1 cellular context compared by ENCODE assay signal in genomic region chr1:160342953-160343869, GRCh38.
A peak's percentile ranks its signal among the peaks of the same experiment; 100 is the strongest.
TF ChIP-seq lines count a peak whose summit lies in the region.

COPA (minus strand) TSS chr1:160343250; CDS start chr1:160343170, 80 bp downstream.
NCSTN (plus strand) TSS chr1:160343383; CDS start chr1:160343397, 14 bp downstream.

TF ChIP-seq in HEK293, 187 proteins besides CTCF, POLR2A, EP300 and RAD21 (continued from another document and continues in another):
- TF ChIP-seq, protein P1, sequence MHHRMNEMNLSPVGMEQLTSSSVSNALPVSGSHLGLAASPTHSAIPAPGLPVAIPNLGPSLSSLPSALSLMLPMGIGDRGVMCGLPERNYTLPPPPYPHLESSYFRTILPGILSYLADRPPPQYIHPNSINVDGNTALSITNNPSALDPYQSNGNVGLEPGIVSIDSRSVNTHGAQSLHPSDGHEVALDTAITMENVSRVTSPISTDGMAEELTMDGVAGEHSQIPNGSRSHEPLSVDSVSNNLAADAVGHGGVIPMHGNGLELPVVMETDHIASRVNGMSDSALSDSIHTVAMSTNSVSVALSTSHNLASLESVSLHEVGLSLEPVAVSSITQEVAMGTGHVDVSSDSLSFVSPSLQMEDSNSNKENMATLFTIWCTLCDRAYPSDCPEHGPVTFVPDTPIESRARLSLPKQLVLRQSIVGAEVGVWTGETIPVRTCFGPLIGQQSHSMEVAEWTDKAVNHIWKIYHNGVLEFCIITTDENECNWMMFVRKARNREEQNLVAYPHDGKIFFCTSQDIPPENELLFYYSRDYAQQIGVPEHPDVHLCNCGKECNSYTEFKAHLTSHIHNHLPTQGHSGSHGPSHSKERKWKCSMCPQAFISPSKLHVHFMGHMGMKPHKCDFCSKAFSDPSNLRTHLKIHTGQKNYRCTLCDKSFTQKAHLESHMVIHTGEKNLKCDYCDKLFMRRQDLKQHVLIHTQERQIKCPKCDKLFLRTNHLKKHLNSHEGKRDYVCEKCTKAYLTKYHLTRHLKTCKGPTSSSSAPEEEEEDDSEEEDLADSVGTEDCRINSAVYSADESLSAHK (tag by site-specific recombination; IDR thresholded peaks at IDR 0.05), result 0 out of 2 replicates have a peak, but pooled peaks have one; percentile 7
- TF ChIP-seq ZNF785 (tag by site-specific recombination; IDR thresholded peaks at IDR 0.05) (no peak), ZSCAN16 (tag by site-specific recombination; IDR thresholded peaks at IDR 0.05) (0 out of 2 replicates have a peak, but pooled peaks have one; percentile 61), OVOL3 (tag by site-specific recombination; IDR thresholded peaks at IDR 0.05) (no peak), ZNF138 (tag by site-specific recombination; IDR thresholded peaks at IDR 0.05; ENCODE audit: borderline replicate concordance) (no peak), SCRT2 (tag by site-specific recombination; IDR thresholded peaks at IDR 0.05) (peak; percentile 78), ZNF701 (tag by site-specific recombination; IDR thresholded peaks at IDR 0.05) (no peak), ZNF658 (tag by site-specific recombination; IDR thresholded peaks at IDR 0.05) (no peak), ZNF148 (tag by site-specific recombination; IDR thresholded peaks at IDR 0.05; ENCODE audit: borderline replicate concordance) (peak; percentile 20; the same call in 1 of the 2 replicates), ZNF155 (tag by site-specific recombination; IDR thresholded peaks at IDR 0.05) (no peak), ZNF624 (tag by site-specific recombination; IDR thresholded peaks at IDR 0.05) (no peak), ZNF324 (tag by site-specific recombination; IDR thresholded peaks at IDR 0.05) (peak; percentile 81), KLF10 (tag by site-specific recombination; IDR thresholded peaks at IDR 0.05) (peak; percentile 41; the same call in 1 of the 2 replicates), GFI1B (tag by site-specific recombination; IDR thresholded peaks at IDR 0.05) (no peak), ZNF433 (tag by site-specific recombination; IDR thresholded peaks at IDR 0.05; ENCODE audit: low read depth) (no peak), ZNF426 (tag by site-specific recombination; IDR thresholded peaks at IDR 0.05) (no peak), ZNF791 (tag by site-specific recombination; IDR thresholded peaks at IDR 0.05) (no peak), ZNF274 (IDR thresholded peaks at IDR 0.05; ENCODE audit: low read length) (no peak), ZNF274 (tag by site-specific recombination; IDR thresholded peaks at IDR 0.05; ENCODE audit: borderline replicate concordance) (no peak), ZNF292 (tag by site-specific recombination; IDR thresholded peaks at IDR 0.05; ENCODE audit: borderline replicate concordance, low read depth) (no peak), ZSCAN23 (tag by site-specific recombination; IDR thresholded peaks at IDR 0.05) (peak; percentile 41; the same call in 1 of the 2 replicates), ZNF24 (tag by site-specific recombination; IDR thresholded peaks at IDR 0.05) (peak; percentile 40; the same call in 1 of the 2 replicates), ZBTB44 (tag by site-specific recombination; IDR thresholded peaks at IDR 0.05) (no peak), ZNF629 (tag by site-specific recombination; IDR thresholded peaks at IDR 0.05) (peak; percentile 98), GLIS2 (tag by site-specific recombination; IDR thresholded peaks at IDR 0.05) (peak; percentile 89), HOXD13 (CRISPR knock-in tag; IDR thresholded peaks at IDR 0.05; ENCODE audit: borderline replicate concordance) (no peak), ZNF280C (tag by site-specific recombination; IDR thresholded peaks at IDR 0.05) (no peak), ZNF416 (tag by site-specific recombination; IDR thresholded peaks at IDR 0.05) (no peak), ZNF692 (tag by site-specific recombination; IDR thresholded peaks at IDR 0.05) (peak; percentile 99), SP2 (tag by site-specific recombination; IDR thresholded peaks at IDR 0.05) (peak; percentile 71), YY1 (tag by site-specific recombination; IDR thresholded peaks at IDR 0.05) (peak; percentile 93), ZBTB11 (tag by site-specific recombination; conservative IDR thresholded peaks at IDR 0.05; ENCODE audit: low read depth) (peak; percentile 99), ZBTB1 (tag by site-specific recombination; IDR thresholded peaks at IDR 0.05) (no peak), ZXDB (tag by site-specific recombination; IDR thresholded peaks at IDR 0.05) (peak; percentile 95)
- TF ChIP-seq, protein P2, sequence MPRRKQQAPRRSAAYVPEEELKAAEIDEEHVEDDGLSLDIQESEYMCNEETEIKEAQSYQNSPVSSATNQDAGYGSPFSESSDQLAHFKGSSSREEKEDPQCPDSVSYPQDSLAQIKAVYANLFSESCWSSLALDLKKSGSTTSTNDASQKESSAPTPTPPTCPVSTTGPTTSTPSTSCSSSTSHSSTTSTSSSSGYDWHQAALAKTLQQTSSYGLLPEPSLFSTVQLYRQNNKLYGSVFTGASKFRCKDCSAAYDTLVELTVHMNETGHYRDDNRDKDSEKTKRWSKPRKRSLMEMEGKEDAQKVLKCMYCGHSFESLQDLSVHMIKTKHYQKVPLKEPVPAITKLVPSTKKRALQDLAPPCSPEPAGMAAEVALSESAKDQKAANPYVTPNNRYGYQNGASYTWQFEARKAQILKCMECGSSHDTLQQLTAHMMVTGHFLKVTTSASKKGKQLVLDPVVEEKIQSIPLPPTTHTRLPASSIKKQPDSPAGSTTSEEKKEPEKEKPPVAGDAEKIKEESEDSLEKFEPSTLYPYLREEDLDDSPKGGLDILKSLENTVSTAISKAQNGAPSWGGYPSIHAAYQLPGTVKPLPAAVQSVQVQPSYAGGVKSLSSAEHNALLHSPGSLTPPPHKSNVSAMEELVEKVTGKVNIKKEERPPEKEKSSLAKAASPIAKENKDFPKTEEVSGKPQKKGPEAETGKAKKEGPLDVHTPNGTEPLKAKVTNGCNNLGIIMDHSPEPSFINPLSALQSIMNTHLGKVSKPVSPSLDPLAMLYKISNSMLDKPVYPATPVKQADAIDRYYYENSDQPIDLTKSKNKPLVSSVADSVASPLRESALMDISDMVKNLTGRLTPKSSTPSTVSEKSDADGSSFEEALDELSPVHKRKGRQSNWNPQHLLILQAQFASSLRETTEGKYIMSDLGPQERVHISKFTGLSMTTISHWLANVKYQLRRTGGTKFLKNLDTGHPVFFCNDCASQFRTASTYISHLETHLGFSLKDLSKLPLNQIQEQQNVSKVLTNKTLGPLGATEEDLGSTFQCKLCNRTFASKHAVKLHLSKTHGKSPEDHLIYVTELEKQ (tag by site-specific recombination; IDR thresholded peaks at IDR 0.05; ENCODE audit: borderline replicate concordance), result no peak; the same call in 1 of the 2 replicates
- TF ChIP-seq, protein P3, sequence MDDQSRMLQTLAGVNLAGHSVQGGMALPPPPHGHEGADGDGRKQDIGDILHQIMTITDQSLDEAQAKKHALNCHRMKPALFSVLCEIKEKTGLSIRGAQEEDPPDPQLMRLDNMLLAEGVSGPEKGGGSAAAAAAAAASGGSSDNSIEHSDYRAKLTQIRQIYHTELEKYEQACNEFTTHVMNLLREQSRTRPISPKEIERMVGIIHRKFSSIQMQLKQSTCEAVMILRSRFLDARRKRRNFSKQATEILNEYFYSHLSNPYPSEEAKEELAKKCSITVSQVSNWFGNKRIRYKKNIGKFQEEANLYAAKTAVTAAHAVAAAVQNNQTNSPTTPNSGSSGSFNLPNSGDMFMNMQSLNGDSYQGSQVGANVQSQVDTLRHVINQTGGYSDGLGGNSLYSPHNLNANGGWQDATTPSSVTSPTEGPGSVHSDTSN (CRISPR knock-in tag; IDR thresholded peaks at IDR 0.05), result no peak
- TF ChIP-seq, protein P4, sequence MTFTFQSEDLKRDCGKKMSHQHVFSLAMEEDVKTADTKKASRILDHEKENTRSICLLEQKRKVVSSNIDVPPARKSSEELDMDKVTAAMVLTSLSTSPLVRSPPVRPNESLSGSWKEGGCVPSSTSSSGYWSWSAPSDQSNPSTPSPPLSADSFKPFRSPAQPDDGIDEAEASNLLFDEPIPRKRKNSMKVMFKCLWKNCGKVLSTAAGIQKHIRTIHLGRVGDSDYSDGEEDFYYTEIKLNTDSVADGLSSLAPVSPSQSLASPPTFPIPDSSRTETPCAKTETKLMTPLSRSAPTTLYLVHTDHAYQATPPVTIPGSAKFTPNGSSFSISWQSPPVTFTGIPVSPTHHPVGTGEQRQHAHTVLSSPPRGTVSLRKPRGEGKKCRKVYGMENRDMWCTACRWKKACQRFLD (tag by site-specific recombination; IDR thresholded peaks at IDR 0.05), result no peak
- TF ChIP-seq, protein P5, sequence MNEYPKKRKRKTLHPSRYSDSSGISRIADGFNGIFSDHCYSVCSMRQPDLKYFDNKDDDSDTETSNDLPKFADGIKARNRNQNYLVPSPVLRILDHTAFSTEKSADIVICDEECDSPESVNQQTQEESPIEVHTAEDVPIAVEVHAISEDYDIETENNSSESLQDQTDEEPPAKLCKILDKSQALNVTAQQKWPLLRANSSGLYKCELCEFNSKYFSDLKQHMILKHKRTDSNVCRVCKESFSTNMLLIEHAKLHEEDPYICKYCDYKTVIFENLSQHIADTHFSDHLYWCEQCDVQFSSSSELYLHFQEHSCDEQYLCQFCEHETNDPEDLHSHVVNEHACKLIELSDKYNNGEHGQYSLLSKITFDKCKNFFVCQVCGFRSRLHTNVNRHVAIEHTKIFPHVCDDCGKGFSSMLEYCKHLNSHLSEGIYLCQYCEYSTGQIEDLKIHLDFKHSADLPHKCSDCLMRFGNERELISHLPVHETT (tag by site-specific recombination; IDR thresholded peaks at IDR 0.05), result peak; percentile 59; the same call in 1 of the 2 replicates
